In the genomic region with DNA sequence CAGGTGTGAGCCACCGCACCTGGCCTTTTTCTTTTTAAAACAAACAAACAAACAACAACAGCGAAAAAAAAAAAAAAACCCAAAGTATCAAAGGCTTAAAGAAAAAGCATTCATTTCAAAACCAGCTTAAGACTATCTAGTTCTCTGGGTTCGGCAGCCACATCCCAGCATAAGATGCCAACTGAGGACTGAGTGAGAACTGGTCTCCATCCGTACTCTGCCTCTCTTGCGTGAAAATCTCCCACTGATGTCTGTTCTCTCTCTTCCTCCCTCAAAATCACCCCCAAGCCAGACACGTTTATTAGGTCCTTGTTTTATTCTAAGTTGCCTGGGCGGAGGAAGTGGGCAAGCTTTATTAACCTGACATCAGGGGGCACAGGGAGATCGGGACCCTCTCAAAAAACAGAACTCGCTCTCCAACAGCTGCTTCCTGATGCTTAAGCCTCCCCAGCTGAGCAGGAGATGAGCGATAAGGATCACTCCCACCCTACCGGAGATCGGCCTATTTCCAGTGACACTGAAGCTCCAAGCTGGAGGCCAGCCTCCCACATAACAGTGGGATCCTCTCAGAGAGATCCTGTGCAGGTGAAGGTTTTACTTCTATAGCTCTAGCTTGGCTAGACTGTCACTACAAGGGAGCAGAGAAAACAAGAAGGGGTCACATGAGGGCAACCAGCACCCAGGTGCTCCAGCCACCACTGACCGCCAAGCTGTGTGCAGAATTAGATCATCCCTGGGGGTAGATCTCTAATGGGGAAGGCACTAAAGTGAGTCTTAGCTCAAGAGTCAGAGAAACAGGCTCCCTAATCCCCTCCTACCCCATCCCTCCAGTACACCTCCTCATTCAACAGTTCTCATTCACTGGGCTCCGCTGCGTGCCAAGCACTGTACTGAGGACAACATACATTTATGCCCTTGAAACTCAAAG, we compare ENCODE assay signal across 13 cellular contexts. TPM values are rescaled to one million over a fixed set of nuclear protein-coding genes. Genes with fewer than 3 reads are reported as not detected.
A peak's percentile ranks its signal among the peaks of the same experiment; 100 is the strongest.
DNase-seq lines count a peak whose midpoint lies in the region; ATAC-seq and TF ChIP-seq lines count a peak whose summit lies in the region.
"Had no signal": no experiment of that assay in that cellular context is flagged by ENCODE, and none has a peak within 500 bp of the region (broad histone marks: within the 10 kb centered on the region; RNA-seq: fewer than 3 reads in every experiment).

No MANE protein-coding gene starts in this region.

- H3K4me1 Mint-ChIP-seq in brain = peaks cover 65% of the 10 kb centered on the region
- peaks cover 23% of the 10 kb centered on the region for H3K4me1 Mint-ChIP-seq in neural progenitor cell
- no peaks in the 10 kb centered on the region for H3K4me1 Mint-ChIP-seq in activated T-cell treated with anti-CD3 and anti-CD28 coated beads, Interleukin-2, amount 50 U/mL, for 72 hours (ENCODE audit: low read depth)
- H3K4me1 Mint-ChIP-seq: activated B cell treated with CpG ODN at 0.5 μM for 24 hours; activated naive CD8-positive, alpha-beta T cell treated with anti-CD3 and anti-CD28 coated beads, Interleukin-2, amount 10 ng/mL, durations not matched to agents 7 days and 5 days had no signal

- no peaks in the 10 kb centered on the region for H3K36me3 ChIP-seq in neural progenitor cell
- H3K36me3 ChIP-seq: lower lobe of right lung had no signal

- peaks cover 47% of the 10 kb centered on the region for H3K36me3 Mint-ChIP-seq in brain
- peaks cover 11% of the 10 kb centered on the region for H3K36me3 Mint-ChIP-seq in neural progenitor cell
- no peaks in the 10 kb centered on the region for H3K36me3 Mint-ChIP-seq in activated T-cell treated with anti-CD3 and anti-CD28 coated beads, Interleukin-2, amount 50 U/mL, for 72 hours (ENCODE audit: insufficient read depth in 2 of 2)
- H3K36me3 Mint-ChIP-seq: activated naive CD8-positive, alpha-beta T cell treated with anti-CD3 and anti-CD28 coated beads, Interleukin-2, amount 10 ng/mL, durations not matched to agents 7 days and 5 days had no signal

- no peaks in the 10 kb centered on the region for H3K9me3 ChIP-seq in neural progenitor cell (ENCODE audit: low read depth)
- H3K9me3 ChIP-seq: lower lobe of right lung, testis had no signal

- H3K27me3 ChIP-seq in neural progenitor cell = no peaks in the 10 kb centered on the region
- H3K27me3 ChIP-seq: testis had no signal

- H3K27me3 Mint-ChIP-seq in brain (no peaks in the 10 kb centered on the region), neural progenitor cell (ENCODE audit: insufficient read depth, low read depth) (no peaks in the 10 kb centered on the region)
- no peaks in the 10 kb centered on the region for H3K27me3 Mint-ChIP-seq in activated T-cell treated with anti-CD3 and anti-CD28 coated beads, Interleukin-2, amount 50 U/mL, for 72 hours (ENCODE audit: low read depth)

- H3K9me3 Mint-ChIP-seq in brain (no peaks in the 10 kb centered on the region), neural progenitor cell (no peaks in the 10 kb centered on the region)
- no peaks in the 10 kb centered on the region for H3K9me3 Mint-ChIP-seq in activated T-cell treated with anti-CD3 and anti-CD28 coated beads, Interleukin-2, amount 50 U/mL, for 72 hours
- H3K9me3 Mint-ChIP-seq: activated B cell treated with CpG ODN at 0.5 μM for 24 hours; activated naive CD8-positive, alpha-beta T cell treated with anti-CD3 and anti-CD28 coated beads, Interleukin-2, amount 10 ng/mL, durations not matched to agents 7 days and 5 days had no signal

- intact Hi-C loops in left colon (cut with DNase I, micrococcal nuclease) = no loop called here

- H3K27ac ChIP-seq in neural progenitor cell = peak overlapping the region; percentile 73
- H3K27ac ChIP-seq: epithelial cell of prostate, lower lobe of right lung had no signal

- peaks cover 11% of the 10 kb centered on the region for H3K4me1 ChIP-seq in neural progenitor cell

- H3F3A ChIP-seq in neural progenitor cell (ENCODE audit: low read depth) = peaks cover 13% of the 10 kb centered on the region

- no peak for TF ChIP-seq CTCF in brain (conservative IDR thresholded peaks at IDR 0.05)
- no peak for TF ChIP-seq CTCF in neural progenitor cell (IDR thresholded peaks at IDR 0.05)

- H3K27ac Mint-ChIP-seq in brain = peak overlapping the region; percentile 2 to 75 (median 70)
- peak overlapping the region; percentile 31 for H3K27ac Mint-ChIP-seq in neural progenitor cell
- no peak overlapping the region for H3K27ac Mint-ChIP-seq in activated T-cell treated with anti-CD3 and anti-CD28 coated beads, Interleukin-2, amount 50 U/mL, for 72 hours
- H3K27ac Mint-ChIP-seq: activated B cell treated with CpG ODN at 0.5 μM for 24 hours; activated naive CD8-positive, alpha-beta T cell treated with anti-CD3 and anti-CD28 coated beads, Interleukin-2, amount 10 ng/mL, durations not matched to agents 7 days and 5 days had no signal

- peaks cover 73% of the 10 kb centered on the region for H3K79me2 ChIP-seq in neural progenitor cell (ENCODE audit: low read depth)

- H3K4me2 ChIP-seq in neural progenitor cell = peak overlapping the region; percentile 43

- no peak overlapping the region for H2AFZ ChIP-seq in neural progenitor cell (replicated peaks)

- H3K4me3 Mint-ChIP-seq in brain (peak overlapping the region in 3 of 5 experiments; percentile 0 to 57 (median 27)), neural progenitor cell (no peak overlapping the region)
- H3K4me3 Mint-ChIP-seq in activated T-cell treated with anti-CD3 and anti-CD28 coated beads, Interleukin-2, amount 50 U/mL, for 72 hours = no peak overlapping the region
- H3K4me3 Mint-ChIP-seq: activated B cell treated with CpG ODN at 0.5 μM for 24 hours; activated naive CD8-positive, alpha-beta T cell treated with anti-CD3 and anti-CD28 coated beads, Interleukin-2, amount 10 ng/mL, durations not matched to agents 7 days and 5 days had no signal

- H3K4me3 ChIP-seq in neural progenitor cell = no peak overlapping the region
- H3K4me3 ChIP-seq: lower lobe of right lung, testis had no signal

- ATAC-seq in GM18511 (IDR thresholded peaks at IDR 0.05; ENCODE audit: unreplicated experiment) (peak; percentile 66), HG03280 (IDR thresholded peaks at IDR 0.05; ENCODE audit: unreplicated experiment) (peak; percentile 80), left colon (no peak), GM21619 (IDR thresholded peaks at IDR 0.05; ENCODE audit: unreplicated experiment) (no peak)
- no peak for ATAC-seq in activated T-cell treated with anti-CD3 and anti-CD28 coated beads, Interleukin-2, amount 50 U/mL, for 72 hours (replicated peaks in 1 of 2)

- H4K20me1 ChIP-seq in neural progenitor cell (ENCODE audit: low read depth) = peaks cover 59% of the 10 kb centered on the region

- no peak overlapping the region for H3K9ac ChIP-seq in neural progenitor cell

- no peak for DNase-seq in neural progenitor cell (ENCODE audit: low spot score)
- no peak for DNase-seq in activated T-cell treated with anti-CD3 and anti-CD28 coated beads, Interleukin-2, amount 50 U/mL, for 72 hours
- no peak for DNase-seq in left colon
- no peak for DNase-seq in anterior cingulate cortex (lab: John Stamatoyannopoulos, UW)
- DNase-seq: activated B cell treated with CpG ODN at 0.5 μM for 24 hours; activated naive CD8-positive, alpha-beta T cell treated with anti-CD3 and anti-CD28 coated beads, Interleukin-2, amount 10 ng/mL, durations not matched to agents 7 days and 5 days; lower lobe of right lung; testis had no signal

RNA-seq across cellular contexts. Expression of a gene that starts 13.6 kb away (rescaled TPM):
- 110 TPM for polyA plus RNA-seq in brain (ENCODE audit: insufficient read depth, low read depth, low replicate concordance)
- 10.8 and 28.9 TPM in 2 replicates for total RNA-seq in neural progenitor cell (ENCODE audit: low replicate concordance)
- total RNA-seq in activated T-cell treated with anti-CD3 and anti-CD28 coated beads, Interleukin-2, amount 50 U/mL, for 72 hours = 1 to 10 TPM; 1.6 to 3.2 TPM
- total RNA-seq in left colon = 10 to 100 TPM; 49.6 to 65.6 TPM

RNA-seq across cellular contexts. Expression of a gene that starts 36.5 kb away (rescaled TPM):
- not detected for polyA plus RNA-seq in brain (ENCODE audit: insufficient read depth, low read depth, low replicate concordance)
- total RNA-seq in neural progenitor cell (ENCODE audit: low replicate concordance) = not detected in 2 replicates
- total RNA-seq in activated T-cell treated with anti-CD3 and anti-CD28 coated beads, Interleukin-2, amount 50 U/mL, for 72 hours = not detected
- total RNA-seq in left colon = under 1 TPM in 1 of 2 donors, not detected in 1; 0.20 TPM
- total RNA-seq: activated B cell treated with CpG ODN at 0.5 μM for 24 hours; activated naive CD8-positive, alpha-beta T cell treated with anti-CD3 and anti-CD28 coated beads, Interleukin-2, amount 10 ng/mL, durations not matched to agents 7 days and 5 days; lower lobe of right lung had no signal

Comparison
In these comparisons a context has a peak if more than half of its experiments do, and no peak if none do; other contexts are left out.
1. ATAC-seq: peak in GM18511 (single experiment) and HG03280 (single experiment); none in activated T-cell treated with anti-CD3 and anti-CD28 coated beads, Interleukin-2, amount 50 U/mL, for 72 hours (0 of 2), left colon (single experiment) and GM21619 (single experiment).
2. H3K4me3 Mint-ChIP-seq: peak in brain (3 of 5); none in neural progenitor cell (single experiment) and activated T-cell treated with anti-CD3 and anti-CD28 coated beads, Interleukin-2, amount 50 U/mL, for 72 hours (0 of 2).